Comparison of ENCODE assay signal across 1 cellular context in genomic region chr16:75593825-75594820, GRCh38.
TF ChIP-seq lines count a peak whose summit lies in the region.

No MANE protein-coding gene starts in this region.

TF ChIP-seq in A549, 52 proteins besides CTCF, POLR2A, EP300 and RAD21 (continued from another document):
- TF ChIP-seq ATOH8 (CRISPR knock-in tag; IDR thresholded peaks at IDR 0.05; ENCODE audit: low read depth): no peak
- no peak for TF ChIP-seq HOXA7 (CRISPR knock-in tag; IDR thresholded peaks at IDR 0.05)
